ENCODE assay signal across 10 cellular contexts in genomic region chr6:108948252-108948651, GRCh38.
A peak's percentile ranks its signal among the peaks of the same experiment; 100 is the strongest.
DNase-seq lines count a peak whose midpoint lies in the region; ATAC-seq and TF ChIP-seq lines count a peak whose summit lies in the region.
"Had no signal": no experiment of that assay in that cellular context is flagged by ENCODE, and none has a peak within 500 bp of the region (broad histone marks: within the 10 kb centered on the region; RNA-seq: fewer than 3 reads in every experiment).

No MANE protein-coding gene starts in this region.

- TF ChIP-seq CTCF in SK-N-SH (IDR thresholded peaks at IDR 0.05) (no peak), esophagus squamous epithelium (IDR thresholded peaks at IDR 0.05) (no peak)

- H3F3A ChIP-seq in SK-N-SH (replicated peaks; ENCODE audit: insufficient read depth): no peaks in the 10 kb centered on the region

- DNase-seq in SK-N-SH (peak; percentile 70), esophagus squamous epithelium (lab: John Stamatoyannopoulos, UW) (no peak), myocyte (ENCODE audit: low read depth) (peak; percentile 46), aorta (peak; percentile 74 to 79), AG08396 (ENCODE audit: low spot score) (no peak)
- no peak for DNase-seq in central memory CD4-positive, alpha-beta T cell
- DNase-seq: activated CD4-positive, alpha-beta T cell treated with anti-CD3 and anti-CD28 coated beads for 48 hours had no signal

- H3K4me3 ChIP-seq in SK-N-SH (ENCODE audit: low read depth in 2 of 2, low read length in 1 of 2): no peak overlapping the region
- no peak overlapping the region for H3K4me3 ChIP-seq in esophagus squamous epithelium
- no peak overlapping the region for H3K4me3 ChIP-seq in aorta (ENCODE audit: low read length in 2 of 2)

- H2AFZ ChIP-seq in SK-N-SH (ENCODE audit: low read depth): no peak overlapping the region

- H3K4me2 ChIP-seq in SK-N-SH: no peak overlapping the region

- peak overlapping the region in 1 of 2 experiments; percentile 100; a peak in 2 of 4 replicates for H3K27ac ChIP-seq in SK-N-SH (ENCODE audit: low read depth in 2 of 2, low read length in 1 of 2)
- peak overlapping the region; percentile 66 to 94 (median 91) for H3K27ac ChIP-seq in esophagus squamous epithelium
- H3K27ac ChIP-seq in aorta (ENCODE audit: low read depth in 1 of 2, low read length in 2 of 2): peak overlapping the region in 1 of 2 donors; percentile 67

- ATAC-seq in SK-N-SH treated with all-trans-retinoic acid at 6 μM for 48 hours (no peak; the same call in 2 of the 3 replicates), aorta (ENCODE audit: low FRiP score) (no peak), HG02610 (IDR thresholded peaks at IDR 0.05; ENCODE audit: unreplicated experiment) (no peak)
- ATAC-seq: HCT116 had no signal

- TF ChIP-seq RAD21 in SK-N-SH (IDR thresholded peaks at IDR 0.05; ENCODE audit: low read length): peak; percentile 20; the same call in 1 of the 2 replicates

- H3K27me3 ChIP-seq in SK-N-SH (ENCODE audit: insufficient read depth) (no peaks in the 10 kb centered on the region), esophagus squamous epithelium (no peaks in the 10 kb centered on the region), aorta (ENCODE audit: control insufficient read depth in 1 of 2, insufficient read depth in 2 of 2, low read length in 1 of 2) (no peaks in the 10 kb centered on the region)

- intact Hi-C loops in esophagus squamous epithelium (cut with DNase I) (no loop called here), aorta (cut with DNase I) (loop anchor here (5.0 kb wide), 3 partner anchors 51 to 391 kb away; no protein-coding TSS in a partner anchor)

- H3K79me2 ChIP-seq in SK-N-SH (ENCODE audit: insufficient read depth): no peaks in the 10 kb centered on the region

- POLR2A ChIA-PET in SK-N-SH (lab: Yijun Ruan, JAX): interaction anchor here (1.2 kb wide), 1 partner anchor 149 kb away, joined by 6 read pairs; no protein-coding TSS in a partner anchor

- 71% methylated on average over 5 of the region's 5 CpGs for WGBS in SK-N-SH (ENCODE audit: low lambda C conversion rate)
- 12 to 21% methylated on average over 5 of the region's 5 CpGs for WGBS in esophagus squamous epithelium, 2 donors
- WGBS in aorta, 2 donors: 5 to 8% methylated on average over 5 of the region's 5 CpGs

- H3K9me3 ChIP-seq in SK-N-SH (no peaks in the 10 kb centered on the region), esophagus squamous epithelium (no peaks in the 10 kb centered on the region), aorta (ENCODE audit: control insufficient read depth, low read length) (no peaks in the 10 kb centered on the region)

- H3K4me1 ChIP-seq in SK-N-SH (ENCODE audit: control insufficient read depth in 1 of 2, insufficient read depth in 2 of 2, low read depth in 1 of 2, low read length in 1 of 2) (peaks cover 5 to 55% of the 10 kb centered on the region in 2 experiments; a peak in 3 of 4 replicates), esophagus squamous epithelium (peaks cover 52 to 96% (median 67%) of the 10 kb centered on the region in 3 donors), aorta (ENCODE audit: control insufficient read depth in 1 of 2, insufficient read depth in 2 of 2, low read length in 2 of 2) (peaks cover 9 to 11% of the 10 kb centered on the region in 2 donors)

- H4K20me1 ChIP-seq in SK-N-SH (ENCODE audit: insufficient read depth): no peaks in the 10 kb centered on the region

- no peak overlapping the region for H3K9ac ChIP-seq in SK-N-SH

- no peaks in the 10 kb centered on the region for H3K9me2 ChIP-seq in SK-N-SH

- 0 out of 4 replicates have a peak, but pooled peaks of 1 of the 2 experiments have one; percentile 43 for TF ChIP-seq EP300 in SK-N-SH (IDR thresholded peaks at IDR 0.05; ENCODE audit: borderline replicate concordance in 1 of 2, low read depth in 1 of 2, low read length in 1 of 2)

- no peak for TF ChIP-seq POLR2A in esophagus squamous epithelium (IDR thresholded peaks at IDR 0.05)

- CTCF ChIA-PET in SK-N-SH (lab: Yijun Ruan, JAX): interaction anchor here (1.4 to 1.5 kb wide), 3 partner anchors 111 to 406 kb away, joined by 3 to 6 read pairs (median 5); no protein-coding TSS in a partner anchor

- no peaks in the 10 kb centered on the region for H3K36me3 ChIP-seq in SK-N-SH (replicated peaks in 1 of 2; ENCODE audit: control insufficient read depth in 1 of 2, insufficient read depth in 2 of 2, low read length in 1 of 2)
- no peaks in the 10 kb centered on the region for H3K36me3 ChIP-seq in esophagus squamous epithelium
- H3K36me3 ChIP-seq in aorta (ENCODE audit: control insufficient read depth in 1 of 2, insufficient read depth in 2 of 2, low read length in 1 of 2): no peaks in the 10 kb centered on the region

TF ChIP-seq in SK-N-SH, 30 proteins besides CTCF, POLR2A, EP300 and RAD21 (continues in another document):
- TF ChIP-seq EZH2phosphoT487 (IDR thresholded peaks at IDR 0.05; ENCODE audit: borderline replicate concordance, low read depth) (no peak), MXI1 (IDR thresholded peaks at IDR 0.05; ENCODE audit: low read depth, low read length) (peak; percentile 49; the same call in 1 of the 2 replicates), MEF2A (IDR thresholded peaks at IDR 0.05; ENCODE audit: borderline replicate concordance, low read depth) (no peak), USF2 (IDR thresholded peaks at IDR 0.05; ENCODE audit: borderline replicate concordance, low read depth, low read length) (no peak), ELF1 (IDR thresholded peaks at IDR 0.05) (no peak), CHD2 (IDR thresholded peaks at IDR 0.05; ENCODE audit: low read length, partially characterized antibody) (peak; percentile 28), NRF1 (IDR thresholded peaks at IDR 0.05; ENCODE audit: low read depth, low read length) (no peak), TAF1 (IDR thresholded peaks at IDR 0.05; ENCODE audit: borderline replicate concordance, low read depth, low read length) (no peak), FOSL2 (IDR thresholded peaks at IDR 0.05; ENCODE audit: borderline replicate concordance, low read depth) (no peak), YY1 (IDR thresholded peaks at IDR 0.05; ENCODE audit: low read depth) (no peak), GATA2 (CRISPR knock-in tag; IDR thresholded peaks at IDR 0.05) (0 out of 2 replicates have a peak, but pooled peaks have one; percentile 17), RFX5 (IDR thresholded peaks at IDR 0.05; ENCODE audit: low read length) (peak; percentile 42; the same call in 1 of the 2 replicates)
- TF ChIP-seq, protein P1, sequence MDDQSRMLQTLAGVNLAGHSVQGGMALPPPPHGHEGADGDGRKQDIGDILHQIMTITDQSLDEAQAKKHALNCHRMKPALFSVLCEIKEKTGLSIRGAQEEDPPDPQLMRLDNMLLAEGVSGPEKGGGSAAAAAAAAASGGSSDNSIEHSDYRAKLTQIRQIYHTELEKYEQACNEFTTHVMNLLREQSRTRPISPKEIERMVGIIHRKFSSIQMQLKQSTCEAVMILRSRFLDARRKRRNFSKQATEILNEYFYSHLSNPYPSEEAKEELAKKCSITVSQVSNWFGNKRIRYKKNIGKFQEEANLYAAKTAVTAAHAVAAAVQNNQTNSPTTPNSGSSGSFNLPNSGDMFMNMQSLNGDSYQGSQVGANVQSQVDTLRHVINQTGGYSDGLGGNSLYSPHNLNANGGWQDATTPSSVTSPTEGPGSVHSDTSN (IDR thresholded peaks at IDR 0.05): no peak

TF ChIP-seq in SK-N-SH treated with all-trans-retinoic acid at 6 μM for 48 hours, 23 proteins besides CTCF, POLR2A, EP300 and RAD21 (continues in another document):
- TF ChIP-seq RARB (CRISPR knock-in tag; IDR thresholded peaks at IDR 0.05) (no peak), CREB5 (CRISPR knock-in tag; IDR thresholded peaks at IDR 0.05; ENCODE audit: low read depth) (no peak), TOX (CRISPR knock-in tag; IDR thresholded peaks at IDR 0.05; ENCODE audit: borderline replicate concordance) (no peak), ZNF565 (CRISPR knock-in tag; conservative IDR thresholded peaks at IDR 0.05; ENCODE audit: low read depth) (no peak), CSRNP3 (CRISPR knock-in tag; IDR thresholded peaks at IDR 0.05) (no peak)

Comparison
In these comparisons a context has a peak if more than half of its experiments do, and no peak if none do; other contexts are left out.
1. DNase-seq: peak in SK-N-SH (single experiment), myocyte (single experiment) and aorta (2 of 2); none in esophagus squamous epithelium (single experiment), AG08396 (single experiment) and central memory CD4-positive, alpha-beta T cell (single experiment).